Comparison of ENCODE assay signal across 24 cellular contexts in genomic region chr9:98225015-98225442, GRCh38. TPM values are rescaled to one million over a fixed set of nuclear protein-coding genes. Genes with fewer than 3 reads are reported as not detected.
DNase-seq lines count a peak whose midpoint lies in the region; ATAC-seq and TF ChIP-seq lines count a peak whose summit lies in the region.
"Had no signal": no experiment of that assay in that cellular context is flagged by ENCODE, and none has a peak within 500 bp of the region (broad histone marks: within the 10 kb centered on the region; RNA-seq: fewer than 3 reads in every experiment).

No MANE protein-coding gene starts in this region.

- peaks cover 98% of the 10 kb centered on the region for H3K4me1 ChIP-seq in PC-9 (replicated peaks; ENCODE audit: insufficient read depth)
- peaks cover 28% of the 10 kb centered on the region for H3K4me1 ChIP-seq in fibroblast of lung (ENCODE audit: control insufficient read depth, extremely low read depth, insufficient read depth, low read length)
- no peaks in the 10 kb centered on the region for H3K4me1 ChIP-seq in sigmoid colon
- H3K4me1 ChIP-seq: BLaER1, testis had no signal

- H3K27ac ChIP-seq in PC-9, result peak overlapping the region; percentile 93
- peak overlapping the region; percentile 36 for H3K27ac ChIP-seq in fibroblast of lung (ENCODE audit: insufficient read depth, low read length)
- H3K27ac ChIP-seq in sigmoid colon, result no peak overlapping the region
- H3K27ac ChIP-seq: BLaER1, dorsolateral prefrontal cortex, heart right ventricle, testis had no signal

- H2AFZ ChIP-seq in PC-9 (no peak overlapping the region), fibroblast of lung (ENCODE audit: low read length) (no peak overlapping the region)

- H3K4me2 ChIP-seq in PC-9 (0 out of 2 replicates have a peak overlapping the region, but pooled peaks have one; percentile 14), fibroblast of lung (ENCODE audit: extremely low read depth, insufficient read depth, low read length) (no peak overlapping the region)
- H3K4me2 ChIP-seq: BLaER1 had no signal

- no peak for TF ChIP-seq EP300 in sigmoid colon (IDR thresholded peaks at IDR 0.05)

- DNase-seq in HFFc6 (no peak), PC-9 (no peak), fibroblast of lung (ENCODE audit: low read depth in 2 of 2) (no peak), sigmoid colon (peak; percentile 28), SHP77 treated with DMSO at 0.1 percent for 48 hours (lab: John Stamatoyannopoulos, UW) (no peak), NCI-H2029 (lab: John Stamatoyannopoulos, UW) (no peak)
- DNase-seq: activated CD4-positive, alpha-beta T cell treated with anti-CD3 and anti-CD28 coated beads for 4 hours; activated CD8-positive, alpha-beta memory T cell treated with anti-CD3 and anti-CD28 coated beads, Interleukin-2, amount 50 U/mL, for 48 hours; activated naive CD4-positive, alpha-beta T cell treated with Interleukin-2 at 50 U/mL for 16 hours; DMS153; esophagus squamous epithelium; heart right ventricle; KBM-7; kidney glomerular epithelial cell; NCI-H1048; nucleus accumbens; SHP77; stimulated activated CD4-positive, alpha-beta T cell treated with anti-CD3 and anti-CD28 coated beads, Interleukin-2, amount 100 ng/mL, for 48 hours; T-helper 2 cell; testis had no signal

- no peaks in the 10 kb centered on the region for H3K27me3 ChIP-seq in PC-9 (ENCODE audit: insufficient read depth, low read depth)
- no peaks in the 10 kb centered on the region for H3K27me3 ChIP-seq in fibroblast of lung (ENCODE audit: control insufficient read depth, insufficient read depth, low read length)
- H3K27me3 ChIP-seq in sigmoid colon, result no peaks in the 10 kb centered on the region
- H3K27me3 ChIP-seq: BLaER1, dorsolateral prefrontal cortex, esophagus squamous epithelium, heart right ventricle, testis had no signal

- peaks cover 49% of the 10 kb centered on the region for H3K4me1 Mint-ChIP-seq in HFFc6 (ENCODE audit: low read depth)

- H3K9me2 ChIP-seq in PC-9 (ENCODE audit: insufficient read depth), result no peaks in the 10 kb centered on the region

- peaks cover 24% of the 10 kb centered on the region for H3K36me3 ChIP-seq in PC-9 (ENCODE audit: low read depth)
- peaks cover 11% of the 10 kb centered on the region for H3K36me3 ChIP-seq in fibroblast of lung (ENCODE audit: control insufficient read depth, insufficient read depth, low read length)
- peaks cover 0 to 33% (median 7%) of the 10 kb centered on the region in 4 donors for H3K36me3 ChIP-seq in sigmoid colon

- H3K27ac Mint-ChIP-seq in HFFc6, result peak overlapping the region; percentile 99

- H4K20me1 ChIP-seq in PC-9 (ENCODE audit: insufficient read depth) (no peaks in the 10 kb centered on the region), fibroblast of lung (ENCODE audit: control insufficient read depth, extremely low read depth, insufficient read depth, low read length) (no peaks in the 10 kb centered on the region)
- H4K20me1 ChIP-seq: BLaER1 had no signal

- BruUV-seq in PC-9 (replicated peaks; lab: Mats Ljungman, UMichigan), result no TSS peak

- 66 to 84% methylated on average over 6 of the region's 6 CpGs for WGBS in sigmoid colon, 2 donors

- H3K4me3 ChIP-seq in PC-9 (no peak overlapping the region), fibroblast of lung (replicated peaks in 1 of 4; ENCODE audit: control extremely low read depth in 1 of 4, insufficient read depth in 1 of 4, low read depth in 3 of 4, low read length in 4 of 4) (no peak overlapping the region), sigmoid colon (no peak overlapping the region)
- H3K4me3 ChIP-seq: BLaER1, dorsolateral prefrontal cortex, esophagus squamous epithelium, heart right ventricle, testis had no signal

- H3K9me3 ChIP-seq in PC-9 (ENCODE audit: insufficient read depth, low read depth), result no peaks in the 10 kb centered on the region
- H3K9me3 ChIP-seq in fibroblast of lung (ENCODE audit: control insufficient read depth, insufficient read depth, low read depth, low read length), result no peaks in the 10 kb centered on the region
- no peaks in the 10 kb centered on the region for H3K9me3 ChIP-seq in sigmoid colon
- H3K9me3 ChIP-seq: BLaER1, esophagus squamous epithelium, heart right ventricle, testis had no signal

- no peak for ATAC-seq in HG03039 (IDR thresholded peaks at IDR 0.05; ENCODE audit: unreplicated experiment)
- ATAC-seq: heart right ventricle, sciatic nerve had no signal

- no peak for TF ChIP-seq POLR2A in sigmoid colon (IDR thresholded peaks at IDR 0.05)

- H3K9ac ChIP-seq in fibroblast of lung (ENCODE audit: insufficient read depth, low read length), result no peak overlapping the region
- H3K9ac ChIP-seq: BLaER1 had no signal

- H3K79me2 ChIP-seq in PC-9 (ENCODE audit: low read depth) (peaks cover 28% of the 10 kb centered on the region), fibroblast of lung (ENCODE audit: control insufficient read depth, insufficient read depth, low read length) (no peaks in the 10 kb centered on the region)

- CTCF ChIA-PET in PC-9 (lab: Charles Lee), result no interaction called here

- H3K9me3 Mint-ChIP-seq in HFFc6, result no peaks in the 10 kb centered on the region

- H3K27me3 Mint-ChIP-seq in HFFc6 (ENCODE audit: insufficient read depth), result peaks cover 4% of the 10 kb centered on the region

- H3K36me3 Mint-ChIP-seq in HFFc6 (ENCODE audit: low read depth), result peaks cover 40% of the 10 kb centered on the region

- peaks cover 68% of the 10 kb centered on the region for H3F3A ChIP-seq in PC-9 (ENCODE audit: insufficient read depth, low read depth)

- intact Hi-C loops in PC-9 (cut with micrococcal nuclease; ENCODE audit: unreplicated experiment), result no loop called here
- intact Hi-C loops in sigmoid colon (cut with DNase I), result no loop called here

- POLR2A ChIA-PET in PC-9 (lab: Charles Lee; ENCODE audit: unreplicated experiment), result no interaction called here

- no peak overlapping the region for H3K4me3 Mint-ChIP-seq in HFFc6

- TF ChIP-seq CTCF in HFFc6 (IDR thresholded peaks at IDR 0.05), result no peak
- TF ChIP-seq CTCF in PC-9 (conservative IDR thresholded peaks at IDR 0.05), result no peak
- TF ChIP-seq CTCF in fibroblast of lung (conservative IDR thresholded peaks at IDR 0.05 in 1 of 2, IDR thresholded peaks at IDR 0.05 in 1 of 2; ENCODE audit: low read depth in 1 of 2, low read length in 2 of 2), result no peak
- TF ChIP-seq CTCF in sigmoid colon (IDR thresholded peaks at IDR 0.05), result no peak

RNA-seq across cellular contexts. Expression of gene TBC1D2, which starts 30.4 kb away (rescaled TPM):
- 10 to 100 TPM; 31.9 to 39.4 (median 36.5) TPM for total RNA-seq in HFFc6 (2021; fragmentation: NEBNext Ultra II Directional; extraction: Animal tissue kit (Norgen Biotek cat#: 25700))
- total RNA-seq in PC-9 (2021), result 42.9 and 44.7 TPM in 2 replicates
- total RNA-seq in fibroblast of lung, result 8.2 and 24.9 TPM in 2 replicates
- polyA plus RNA-seq in fibroblast of lung, result 7.5 and 10.3 TPM in 2 replicates
- polyA plus RNA-seq in fibroblast of lung (2012), result 12.0 and 17.0 TPM in 2 replicates
- 18.5 and 23.9 TPM in 2 replicates for polyA minus RNA-seq in fibroblast of lung (ENCODE audit: low replicate concordance)
- 10 to 100 TPM in 1 of 4 donors, 1 to 10 TPM in 3; 4.8 to 13.8 (median 5.3) TPM for total RNA-seq in sigmoid colon
- polyA plus RNA-seq in sigmoid colon, result 10 to 100 TPM; 13.3 to 23.8 (median 15.0) TPM

RNA-seq across cellular contexts. Expression of gene CORO2A, which starts 32.6 kb away (rescaled TPM):
- 1 to 10 TPM in 3 of 6 experiments, under 1 TPM in 3; 0.84 to 2.4 (median 1.1) TPM for total RNA-seq in HFFc6 (2021; fragmentation: NEBNext Ultra II Directional; extraction: Animal tissue kit (Norgen Biotek cat#: 25700))
- total RNA-seq in PC-9 (2021) (19.5 and 19.8 TPM in 2 replicates), fibroblast of lung (under 0.01 and 0.50 TPM in 2 replicates), sigmoid colon (1 to 10 TPM; 1.2 to 1.8 (median 1.4) TPM)
- polyA plus RNA-seq in fibroblast of lung (0.11 and 0.26 TPM in 2 replicates), sigmoid colon (10 to 100 TPM; 16.8 to 39.6 (median 33.3) TPM)
- 0.15 and 0.24 TPM in 2 replicates for polyA plus RNA-seq in fibroblast of lung (2012)
- polyA minus RNA-seq in fibroblast of lung (ENCODE audit: low replicate concordance), result 0.67 TPM in 1 of 2 replicates, not detected in the other

Comparison
In these comparisons a context has a peak if more than half of its experiments do, and no peak if none do; other contexts are left out.
1. H3K27ac ChIP-seq: peak in PC-9 (single experiment) and fibroblast of lung (single experiment); none in sigmoid colon (0 of 4).